ENCODE assay signal across 8 cellular contexts in the genomic region with DNA sequence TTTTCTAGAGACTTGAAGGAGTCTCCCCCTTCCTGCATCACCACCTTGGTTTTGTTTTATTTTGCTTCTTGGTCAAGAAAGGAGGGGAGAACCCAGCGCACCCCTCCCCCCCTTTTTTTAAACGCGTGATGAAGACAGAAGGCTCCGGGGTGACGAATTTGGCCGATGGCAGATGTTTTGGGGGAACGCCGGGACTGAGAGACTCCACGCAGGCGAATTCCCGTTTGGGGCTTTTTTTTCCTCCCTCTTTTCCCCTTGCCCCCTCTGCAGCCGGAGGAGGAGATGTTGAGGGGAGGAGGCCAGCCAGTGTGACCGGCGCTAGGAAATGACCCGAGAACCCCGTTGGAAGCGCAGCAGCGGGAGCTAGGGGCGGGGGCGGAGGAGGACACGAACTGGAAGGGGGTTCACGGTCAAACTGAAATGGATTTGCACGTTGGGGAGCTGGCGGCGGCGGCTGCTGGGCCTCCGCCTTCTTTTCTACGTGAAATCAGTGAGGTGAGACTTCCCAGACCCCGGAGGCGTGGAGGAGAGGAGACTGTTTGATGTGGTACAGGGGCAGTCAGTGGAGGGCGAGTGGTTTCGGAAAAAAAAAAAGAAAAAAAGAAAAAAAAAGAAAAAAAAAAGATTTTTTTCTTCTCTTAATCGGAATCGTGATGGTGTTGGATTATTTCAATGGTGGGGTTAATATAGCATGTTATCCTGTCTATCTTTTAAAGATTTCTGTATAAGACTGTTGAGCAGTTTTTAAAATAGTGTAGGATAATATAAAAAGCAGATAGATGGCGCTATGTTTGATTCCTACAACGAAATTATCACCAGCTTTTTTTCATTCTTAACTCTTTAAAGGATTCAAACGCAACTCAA. TPM values are rescaled to one million over a fixed set of nuclear protein-coding genes. Genes with fewer than 3 reads are reported as not detected.
DNase-seq lines count a peak whose midpoint lies in the region; ATAC-seq and TF ChIP-seq lines count a peak whose summit lies in the region.

No MANE protein-coding gene starts in this region.

- H3K27me3 ChIP-seq in BE2C (no peaks in the 10 kb centered on the region), mononuclear cell (ENCODE audit: insufficient read depth, low read length) (peaks cover 19% of the 10 kb centered on the region), tibial artery (no peaks in the 10 kb centered on the region)

- H3K4me3 ChIP-seq in BE2C (ENCODE audit: low read depth, low read length) (peak overlapping the region; percentile 89), mononuclear cell (ENCODE audit: low read length) (peak overlapping the region; percentile 57), tibial artery (peak overlapping the region; percentile 78 to 88)

- peak; percentile 46 for TF ChIP-seq CTCF in BE2C (IDR thresholded peaks at IDR 0.05; ENCODE audit: low read depth, low read length)
- TF ChIP-seq CTCF in tibial artery (IDR thresholded peaks at IDR 0.05), result peak; percentile 47 to 51

- peak; percentile 80 for DNase-seq in BE2C
- DNase-seq in NCI-H2081 (lab: John Stamatoyannopoulos, UW), result peak; percentile 35 to 43
- DNase-seq in activated CD4-positive, alpha-beta T cell treated with anti-CD3 and anti-CD28 coated beads, Interleukin-2, amount 50 U/mL, for 48 hours, result peak; percentile 5 to 20
- DNase-seq in erythroblast (lab: John Stamatoyannopoulos, UW), result peak; percentile 23 to 33
- peak; percentile 40 to 70 for DNase-seq in tibial artery

- H3K4me1 ChIP-seq in BE2C (no peaks in the 10 kb centered on the region), mononuclear cell (ENCODE audit: insufficient read depth, low read length) (peaks cover 43% of the 10 kb centered on the region), tibial artery (peaks cover 0 to 22% (median 4%) of the 10 kb centered on the region in 4 donors)

- intact Hi-C loops in tibial artery (cut with DNase I; ENCODE audit: low total_unique reads), result loop anchor here (5.0 to 10.0 kb wide), 2 partner anchors 68 to 551 kb away; no protein-coding TSS in a partner anchor

- no peaks in the 10 kb centered on the region for H3K9me3 ChIP-seq in BE2C
- no peaks in the 10 kb centered on the region for H3K9me3 ChIP-seq in mononuclear cell (ENCODE audit: low read depth, low read length)
- no peaks in the 10 kb centered on the region for H3K9me3 ChIP-seq in tibial artery

- H3K27ac ChIP-seq in tibial artery, result peak overlapping the region; percentile 80 to 88

- TF ChIP-seq POLR2A in GM18526 (IDR thresholded peaks at IDR 0.05; ENCODE audit: extremely low read depth, insufficient read length) (peak; percentile 15), erythroblast (IDR thresholded peaks at IDR 0.05; ENCODE audit: low read length) (no peak)

- no peak for ATAC-seq in HG03139 (IDR thresholded peaks at IDR 0.05; ENCODE audit: unreplicated experiment)

- H3K36me3 ChIP-seq in BE2C (peaks cover 52% of the 10 kb centered on the region), tibial artery (no peaks in the 10 kb centered on the region)

RNA-seq across cellular contexts. Expression of gene SOX4, which starts 3.1 kb away (rescaled TPM):
- 37.2 TPM for polyA plus RNA-seq in BE2C (2012; ENCODE audit: insufficient read depth, insufficient read length, low read depth)
- total RNA-seq in mononuclear cell, result 16.5 TPM

Comparison
In these comparisons a context has a peak if more than half of its experiments do, and no peak if none do; other contexts are left out.
1. DNase-seq: peak in every context shown above with its lines; median percentile 80 in BE2C; 55 in tibial artery; 39 in NCI-H2081; 28 in erythroblast; 12 in activated CD4-positive, alpha-beta T cell treated with anti-CD3 and anti-CD28 coated beads, Interleukin-2, amount 50 U/mL, for 48 hours.